Comparison of ENCODE assay signal across 21 cellular contexts in the genomic region with DNA sequence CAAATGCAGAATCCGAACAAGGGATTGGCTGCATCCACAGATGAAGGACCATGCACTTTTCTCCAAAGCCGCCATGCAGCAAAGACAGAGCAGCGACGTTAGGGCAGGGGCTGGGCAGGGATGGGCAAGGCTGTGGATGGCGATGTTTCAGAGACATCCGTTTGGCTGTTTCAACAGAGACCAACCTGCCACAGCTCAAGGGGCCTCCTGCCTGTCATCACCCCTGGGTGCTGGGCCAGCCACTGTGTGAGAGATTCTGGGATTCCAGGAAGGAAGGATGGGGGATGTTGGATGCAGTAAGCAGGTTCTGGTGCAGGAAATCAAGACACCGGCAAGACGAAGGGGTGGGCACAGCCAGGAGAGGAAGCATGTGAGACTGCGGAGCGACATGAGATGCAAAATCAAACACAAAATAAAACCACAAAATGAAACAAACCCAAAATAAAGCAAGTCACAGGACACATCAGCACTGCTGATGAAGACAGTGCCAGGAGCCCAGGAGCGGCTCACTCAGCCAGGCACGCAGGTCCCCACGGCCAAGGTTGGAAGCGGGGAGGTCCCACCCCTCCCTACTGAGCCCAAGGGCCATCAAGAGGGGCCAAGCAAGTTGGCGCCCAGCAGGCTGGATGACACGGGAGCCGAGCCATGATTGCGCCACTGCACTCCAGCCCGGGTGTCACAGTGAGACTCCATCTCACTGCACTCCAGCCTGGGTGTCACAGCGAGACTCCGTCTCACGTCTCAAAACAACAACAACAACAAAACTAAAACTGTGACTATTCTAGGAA.
DNase-seq lines count a peak whose midpoint lies in the region; ATAC-seq and TF ChIP-seq lines count a peak whose summit lies in the region.
"Had no signal": no experiment of that assay in that cellular context is flagged by ENCODE, and none has a peak within 500 bp of the region (broad histone marks: within the 10 kb centered on the region; RNA-seq: fewer than 3 reads in every experiment).

No MANE protein-coding gene starts in this region.

- H3K4me1 ChIP-seq in right atrium auricular region, result no peaks in the 10 kb centered on the region

- H3K4me3 ChIP-seq in right atrium auricular region, result no peak overlapping the region
- H3K4me3 ChIP-seq in brain microvascular endothelial cell (ENCODE audit: low read depth, low read length), result no peak overlapping the region
- H3K4me3 ChIP-seq: coronary artery, smooth muscle cell had no signal

- H3K27me3 ChIP-seq in right atrium auricular region (no peaks in the 10 kb centered on the region), brain microvascular endothelial cell (replicated peaks) (no peaks in the 10 kb centered on the region)

- in situ Hi-C loops in brain microvascular endothelial cell (cut with HindIII; ENCODE audit: low pct_ligation_motif_present, low sequenced_read_pairs), result no loop called here

- H3K27ac Mint-ChIP-seq in activated CD8-positive, alpha-beta T cell treated with anti-CD3 and anti-CD28 coated beads for 36 hours, result no peak overlapping the region
- peak overlapping the region; percentile 53 for H3K27ac Mint-ChIP-seq in stimulated activated effector memory CD8-positive, alpha-beta T cell treated with anti-CD3 and anti-CD28 coated beads, Interleukin-12 subunit alpha, Interleukin-12 subunit beta, amount 100 ng/mL, for 72 hours
- H3K27ac Mint-ChIP-seq: activated CD4-positive, alpha-beta T cell treated with anti-CD3 and anti-CD28 coated beads, Interleukin-2, amount 10 ng/mL, durations not matched to agents 24 days and 14 days; B cell; endodermal cell had no signal

- TF ChIP-seq CTCF in activated CD8-positive, alpha-beta T cell treated with anti-CD3 and anti-CD28 coated beads for 36 hours (IDR thresholded peaks at IDR 0.05), result no peak
- TF ChIP-seq CTCF in right atrium auricular region (IDR thresholded peaks at IDR 0.05) (no peak), brain microvascular endothelial cell (IDR thresholded peaks at IDR 0.05; ENCODE audit: low read depth, low read length, missing control alignments) (no peak)

- H3K4me3 Mint-ChIP-seq in activated T-cell treated with anti-CD3 and anti-CD28 coated beads, Interleukin-2, amount 50 U/mL, for 4 hours, result peak overlapping the region; percentile 7
- H3K4me3 Mint-ChIP-seq in activated CD8-positive, alpha-beta T cell treated with anti-CD3 and anti-CD28 coated beads for 36 hours, result no peak overlapping the region
- H3K4me3 Mint-ChIP-seq in stimulated activated effector memory CD8-positive, alpha-beta T cell treated with anti-CD3 and anti-CD28 coated beads, Interleukin-12 subunit alpha, Interleukin-12 subunit beta, amount 100 ng/mL, for 72 hours, result no peak overlapping the region
- H3K4me3 Mint-ChIP-seq: activated CD4-positive, alpha-beta T cell treated with anti-CD3 and anti-CD28 coated beads, Interleukin-2, amount 10 ng/mL, durations not matched to agents 24 days and 14 days; B cell; endodermal cell had no signal

- H3K27me3 Mint-ChIP-seq in activated T-cell treated with anti-CD3 and anti-CD28 coated beads, Interleukin-2, amount 50 U/mL, for 4 hours (ENCODE audit: low read depth), result no peaks in the 10 kb centered on the region
- no peaks in the 10 kb centered on the region for H3K27me3 Mint-ChIP-seq in activated CD8-positive, alpha-beta T cell treated with anti-CD3 and anti-CD28 coated beads for 36 hours
- H3K27me3 Mint-ChIP-seq: activated CD4-positive, alpha-beta T cell treated with anti-CD3 and anti-CD28 coated beads, Interleukin-2, amount 10 ng/mL, durations not matched to agents 24 days and 14 days; B cell had no signal

- no peaks in the 10 kb centered on the region for H3K9me3 ChIP-seq in right atrium auricular region

- intact Hi-C loops in activated CD8-positive, alpha-beta T cell treated with anti-CD3 and anti-CD28 coated beads for 36 hours (cut with micrococcal nuclease), result no loop called here

- CTCF ChIA-PET in activated CD8-positive, alpha-beta T cell treated with anti-CD3 and anti-CD28 coated beads for 36 hours (lab: Charles Lee), result interaction anchor here (1.1 kb wide), 1 partner anchor 260 kb away, joined by 3 read pairs; no protein-coding TSS in a partner anchor

- H3K9me3 Mint-ChIP-seq in activated T-cell treated with anti-CD3 and anti-CD28 coated beads, Interleukin-2, amount 50 U/mL, for 4 hours, result peaks cover 10% of the 10 kb centered on the region
- H3K9me3 Mint-ChIP-seq in activated CD8-positive, alpha-beta T cell treated with anti-CD3 and anti-CD28 coated beads for 36 hours, result peaks cover 10% of the 10 kb centered on the region
- H3K9me3 Mint-ChIP-seq in stimulated activated effector memory CD8-positive, alpha-beta T cell treated with anti-CD3 and anti-CD28 coated beads, Interleukin-12 subunit alpha, Interleukin-12 subunit beta, amount 100 ng/mL, for 72 hours, result peaks cover 2% of the 10 kb centered on the region

- no peaks in the 10 kb centered on the region for H3K36me3 Mint-ChIP-seq in activated T-cell treated with anti-CD3 and anti-CD28 coated beads, Interleukin-2, amount 50 U/mL, for 4 hours (ENCODE audit: insufficient read depth)
- H3K36me3 Mint-ChIP-seq in activated CD8-positive, alpha-beta T cell treated with anti-CD3 and anti-CD28 coated beads for 36 hours (ENCODE audit: low read depth), result no peaks in the 10 kb centered on the region
- no peaks in the 10 kb centered on the region for H3K36me3 Mint-ChIP-seq in stimulated activated effector memory CD8-positive, alpha-beta T cell treated with anti-CD3 and anti-CD28 coated beads, Interleukin-12 subunit alpha, Interleukin-12 subunit beta, amount 100 ng/mL, for 72 hours

- H3K27ac ChIP-seq in right atrium auricular region, result peak overlapping the region in 1 of 2 donors; percentile 13
- no peak overlapping the region for H3K27ac ChIP-seq in brain microvascular endothelial cell
- H3K27ac ChIP-seq: coronary artery had no signal

- peaks cover 30% of the 10 kb centered on the region for H3K4me1 Mint-ChIP-seq in activated T-cell treated with anti-CD3 and anti-CD28 coated beads, Interleukin-2, amount 50 U/mL, for 4 hours (ENCODE audit: low read depth)
- H3K4me1 Mint-ChIP-seq in activated CD8-positive, alpha-beta T cell treated with anti-CD3 and anti-CD28 coated beads for 36 hours (ENCODE audit: low read depth), result peaks cover 25% of the 10 kb centered on the region
- peaks cover 17% of the 10 kb centered on the region for H3K4me1 Mint-ChIP-seq in stimulated activated effector memory CD8-positive, alpha-beta T cell treated with anti-CD3 and anti-CD28 coated beads, Interleukin-12 subunit alpha, Interleukin-12 subunit beta, amount 100 ng/mL, for 72 hours
- H3K4me1 Mint-ChIP-seq: endodermal cell had no signal

- H3K36me3 ChIP-seq in right atrium auricular region (no peaks in the 10 kb centered on the region), brain microvascular endothelial cell (replicated peaks) (no peaks in the 10 kb centered on the region)

- no peak for DNase-seq in activated T-cell treated with anti-CD3 and anti-CD28 coated beads, Interleukin-2, amount 50 U/mL, for 4 hours
- DNase-seq in activated T-cell treated with anti-CD3 and anti-CD28 coated beads, Interleukin-2, amount 50 U/mL, for 1 hour, result no peak
- DNase-seq in activated CD8-positive, alpha-beta T cell treated with anti-CD3 and anti-CD28 coated beads for 36 hours, result no peak
- DNase-seq in right atrium auricular region (ENCODE audit: low spot score), result peak; percentile 72
- DNase-seq in stimulated activated effector memory CD8-positive, alpha-beta T cell treated with anti-CD3 and anti-CD28 coated beads, Interleukin-12 subunit alpha, Interleukin-12 subunit beta, amount 100 ng/mL, for 72 hours (ENCODE audit: low spot score in 2 of 2), result no peak
- no peak for DNase-seq in NCI-H2227 (lab: John Stamatoyannopoulos, UW; ENCODE audit: unreplicated experiment)
- no peak for DNase-seq in NCI-H2081 treated with DMSO at 0.1 percent for 48 hours (lab: John Stamatoyannopoulos, UW)
- DNase-seq in brain microvascular endothelial cell, result no peak
- DNase-seq: activated CD4-positive, alpha-beta T cell treated with anti-CD3 and anti-CD28 coated beads, Interleukin-2, amount 10 ng/mL, durations not matched to agents 24 days and 14 days; activated naive CD4-positive, alpha-beta T cell; endodermal cell; KBM-7; MV-4-11; NCI-H1694 treated with DMSO at 0.1 percent for 48 hours; NCI-H226; OCI-M1; SIG-M5; stimulated activated CD4-positive, alpha-beta T cell treated with anti-CD3 and anti-CD28 coated beads, Interleukin-2, amount 100 ng/mL, for 48 hours had no signal

- POLR2A ChIA-PET in activated CD8-positive, alpha-beta T cell treated with anti-CD3 and anti-CD28 coated beads for 36 hours (lab: Charles Lee), result no interaction called here

- ATAC-seq in activated T-cell treated with anti-CD3 and anti-CD28 coated beads, Interleukin-2, amount 50 U/mL, for 4 hours, result peak in 1 of 2 donors; percentile 29
- ATAC-seq in activated CD8-positive, alpha-beta T cell treated with anti-CD3 and anti-CD28 coated beads for 36 hours, result peak; percentile 13
- no peak for ATAC-seq in stimulated activated effector memory CD8-positive, alpha-beta T cell treated with anti-CD3 and anti-CD28 coated beads, Interleukin-12 subunit alpha, Interleukin-12 subunit beta, amount 100 ng/mL, for 72 hours
